In genomic region chr1:91383461-91383860, GRCh38 we compare ENCODE assay signal across 21 cellular contexts. TPM values are rescaled to one million over a fixed set of nuclear protein-coding genes. Genes with fewer than 3 reads are reported as not detected.
DNase-seq lines count a peak whose midpoint lies in the region; TF ChIP-seq lines count a peak whose summit lies in the region.
"Had no signal": no experiment of that assay in that cellular context is flagged by ENCODE, and none has a peak within 500 bp of the region (broad histone marks: within the 10 kb centered on the region; RNA-seq: fewer than 3 reads in every experiment).

No MANE protein-coding gene starts in this region.

- intact Hi-C loops in Caco-2 (cut with micrococcal nuclease; ENCODE audit: unreplicated experiment) (no loop called here), ovary (cut with DNase I) (no loop called here), Calu3 (cut with micrococcal nuclease; ENCODE audit: unreplicated experiment) (no loop called here)

- H3K9me3 ChIP-seq in fibroblast of lung (ENCODE audit: control insufficient read depth, insufficient read depth, low read depth, low read length) (no peaks in the 10 kb centered on the region), Caco-2 (no peaks in the 10 kb centered on the region), ovary (no peaks in the 10 kb centered on the region)
- H3K9me3 ChIP-seq: BLaER1 had no signal

- DNase-seq in HS-5 (ENCODE audit: low read depth) (peak; percentile 50), amniotic epithelial cell (ENCODE audit: low read depth) (peak; percentile 45), fibroblast of lung (ENCODE audit: low read depth in 2 of 2) (peak; percentile 47 to 73), stromal cell of bone marrow (ENCODE audit: low read depth) (peak; percentile 52), Caco-2 (no peak), ovary (no peak), Calu3 (no peak)
- DNase-seq: CD4-positive, alpha-beta T cell; COR-L47; DND-41; KG1; NCI-H1092 treated with DMSO at 0.1 percent for 48 hours; NCI-H1436 treated with DMSO at 0.1 percent for 48 hours; NCI-H1930; NCI-H2227 treated with DMSO at 0.1 percent for 48 hours; NCI-H510A treated with DMSO at 0.1 percent for 48 hours; NCI-H748 treated with DMSO at 0.1 percent for 48 hours; NK-92 treated with Interleukin-12 subunit alpha and Interleukin-12 subunit beta, amount 100 ng/mL, for 24 hours; SIG-M5 had no signal

- H2AFZ ChIP-seq in fibroblast of lung (ENCODE audit: low read length), result no peak overlapping the region

- H3K4me2 ChIP-seq in fibroblast of lung (ENCODE audit: extremely low read depth, insufficient read depth, low read length), result no peak overlapping the region
- H3K4me2 ChIP-seq: BLaER1 had no signal

- POLR2A ChIA-PET in Caco-2 (lab: Charles Lee), result no interaction called here

- TF ChIP-seq POLR2A in ovary (IDR thresholded peaks at IDR 0.05), result no peak

- H3K27ac Mint-ChIP-seq in Caco-2 (ENCODE audit: unreplicated experiment) (no peak overlapping the region), Calu3 (ENCODE audit: unreplicated experiment) (no peak overlapping the region)
- H3K27ac Mint-ChIP-seq: CD4-positive, alpha-beta T cell had no signal

- H3K4me1 Mint-ChIP-seq in Caco-2 (ENCODE audit: low read depth, unreplicated experiment) (no peaks in the 10 kb centered on the region), Calu3 (ENCODE audit: low read depth, unreplicated experiment) (no peaks in the 10 kb centered on the region)

- peaks cover 2% of the 10 kb centered on the region for H3K27me3 Mint-ChIP-seq in Caco-2 (ENCODE audit: insufficient read depth, unreplicated experiment)
- no peaks in the 10 kb centered on the region for H3K27me3 Mint-ChIP-seq in Calu3 (ENCODE audit: unreplicated experiment)

- H3K4me3 Mint-ChIP-seq in Caco-2 (ENCODE audit: unreplicated experiment) (no peak overlapping the region), Calu3 (ENCODE audit: low read depth, unreplicated experiment) (no peak overlapping the region)
- H3K4me3 Mint-ChIP-seq: CD4-positive, alpha-beta T cell had no signal

- CTCF ChIA-PET in Caco-2 (lab: Charles Lee) (no interaction called here), Calu3 (lab: Charles Lee) (no interaction called here)

- WGBS in ovary, 3 donors, result 59 to 63% (median 62%) methylated on average over 2 of the region's 2 CpGs

- TF ChIP-seq EP300 in ovary (IDR thresholded peaks at IDR 0.05), result no peak

- H3K4me1 ChIP-seq in fibroblast of lung (ENCODE audit: control insufficient read depth, extremely low read depth, insufficient read depth, low read length), result no peaks in the 10 kb centered on the region
- H3K4me1 ChIP-seq in Caco-2, result no peaks in the 10 kb centered on the region
- no peaks in the 10 kb centered on the region for H3K4me1 ChIP-seq in ovary (ENCODE audit: insufficient read depth)
- H3K4me1 ChIP-seq: BLaER1 had no signal

- BruUV-seq in Caco-2 (replicated peaks; lab: Mats Ljungman, UMichigan) (no TSS peak), Calu3 (replicated peaks; lab: Mats Ljungman, UMichigan) (no TSS peak)

- H3K27me3 ChIP-seq in fibroblast of lung (ENCODE audit: control insufficient read depth, insufficient read depth, low read length) (no peaks in the 10 kb centered on the region), Caco-2 (replicated peaks; ENCODE audit: control insufficient read depth, insufficient read depth, low read length) (no peaks in the 10 kb centered on the region), ovary (no peaks in the 10 kb centered on the region)
- H3K27me3 ChIP-seq: BLaER1 had no signal

- TF ChIP-seq CTCF in fibroblast of lung (conservative IDR thresholded peaks at IDR 0.05 in 1 of 2, IDR thresholded peaks at IDR 0.05 in 1 of 2; ENCODE audit: low read depth in 1 of 2, low read length in 2 of 2) (no peak), Caco-2 (IDR thresholded peaks at IDR 0.05; ENCODE audit: insufficient read depth in 1 of 2, low read depth in 1 of 2, low read length in 1 of 2, severe bottlenecking in 1 of 2, unreplicated experiment in 1 of 2) (no peak), ovary (IDR thresholded peaks at IDR 0.05) (no peak), Calu3 (IDR thresholded peaks at IDR 0.05; ENCODE audit: unreplicated experiment) (no peak)

- no peaks in the 10 kb centered on the region for H4K20me1 ChIP-seq in fibroblast of lung (ENCODE audit: control insufficient read depth, extremely low read depth, insufficient read depth, low read length)
- H4K20me1 ChIP-seq: BLaER1 had no signal

- no peaks in the 10 kb centered on the region for H3K79me2 ChIP-seq in fibroblast of lung (ENCODE audit: control insufficient read depth, insufficient read depth, low read length)

- no peaks in the 10 kb centered on the region for H3K9me3 Mint-ChIP-seq in Caco-2 (ENCODE audit: unreplicated experiment)
- H3K9me3 Mint-ChIP-seq in Calu3 (ENCODE audit: low read depth, unreplicated experiment), result no peaks in the 10 kb centered on the region
- H3K9me3 Mint-ChIP-seq: CD4-positive, alpha-beta T cell had no signal

- H3K9ac ChIP-seq in fibroblast of lung (ENCODE audit: insufficient read depth, low read length), result no peak overlapping the region
- H3K9ac ChIP-seq: BLaER1 had no signal

- H3K36me3 Mint-ChIP-seq in Caco-2 (ENCODE audit: insufficient read depth, unreplicated experiment), result no peaks in the 10 kb centered on the region
- no peaks in the 10 kb centered on the region for H3K36me3 Mint-ChIP-seq in Calu3 (ENCODE audit: insufficient read depth, unreplicated experiment)

- H3K36me3 ChIP-seq in fibroblast of lung (ENCODE audit: control insufficient read depth, insufficient read depth, low read length) (no peaks in the 10 kb centered on the region), Caco-2 (ENCODE audit: control insufficient read depth, insufficient read depth, low read length) (no peaks in the 10 kb centered on the region), ovary (no peaks in the 10 kb centered on the region)
- H3K36me3 ChIP-seq: BLaER1 had no signal

- H3K27ac ChIP-seq in fibroblast of lung (ENCODE audit: insufficient read depth, low read length), result no peak overlapping the region
- no peak overlapping the region for H3K27ac ChIP-seq in ovary
- H3K27ac ChIP-seq: BLaER1 had no signal

- no peak overlapping the region for H3K4me3 ChIP-seq in fibroblast of lung (replicated peaks in 1 of 4; ENCODE audit: control extremely low read depth in 1 of 4, insufficient read depth in 1 of 4, low read depth in 3 of 4, low read length in 4 of 4)
- H3K4me3 ChIP-seq in Caco-2 (ENCODE audit: low read depth, low read length), result no peak overlapping the region
- no peak overlapping the region for H3K4me3 ChIP-seq in ovary
- H3K4me3 ChIP-seq: BLaER1 had no signal

RNA-seq across cellular contexts. Expression of gene HFM1, which starts 21.2 kb away (rescaled TPM):
- total RNA-seq in fibroblast of lung (0.83 and 1.8 TPM in 2 replicates), Caco-2 (2022) (0.26 and 0.48 TPM in 2 replicates), ovary (10 to 100 TPM in 3 of 7 donors, 1 to 10 TPM in 4; 5.7 to 17.2 (median 8.5) TPM), Calu3 (2022) (not detected in 2 replicates)
- polyA plus RNA-seq in fibroblast of lung (0.23 and 0.41 TPM in 2 replicates), ovary (1 to 10 TPM; 2.9 to 3.2 TPM)
- polyA plus RNA-seq in fibroblast of lung (2012), result 0.08 and 0.29 TPM in 2 replicates
- polyA minus RNA-seq in fibroblast of lung (ENCODE audit: low replicate concordance), result not detected in 2 replicates
- total RNA-seq: CD4-positive, alpha-beta T cell; HT-29 had no signal

Comparison
In these comparisons a context has a peak if more than half of its experiments do, and no peak if none do; other contexts are left out.
1. DNase-seq: peak in HS-5 (single experiment), amniotic epithelial cell (single experiment), fibroblast of lung (2 of 2) and stromal cell of bone marrow (single experiment); none in Caco-2 (0 of 2), ovary (0 of 5) and Calu3 (single experiment).